ENCODE assay signal across 8 cellular contexts in genomic region chr6:10951675-10952282, GRCh38.
DNase-seq lines count a peak whose midpoint lies in the region; ATAC-seq and TF ChIP-seq lines count a peak whose summit lies in the region.

No MANE protein-coding gene starts in this region.

- H3K27ac Mint-ChIP-seq in WTC11, result no peak overlapping the region
- no peak overlapping the region for H3K27ac Mint-ChIP-seq in activated CD4-positive, alpha-beta T cell treated with anti-CD3 and anti-CD28 coated beads for 36 hours

- peaks cover 7% of the 10 kb centered on the region; the same call in 1 of the 2 replicates for H3K4me1 Mint-ChIP-seq in WTC11
- H3K4me1 Mint-ChIP-seq in activated CD4-positive, alpha-beta T cell treated with anti-CD3 and anti-CD28 coated beads for 36 hours, result no peaks in the 10 kb centered on the region

- TF ChIP-seq CTCF in WTC11 (IDR thresholded peaks at IDR 0.05) (no peak), omental fat pad (IDR thresholded peaks at IDR 0.05) (no peak)

- no peaks in the 10 kb centered on the region for H3K36me3 Mint-ChIP-seq in WTC11
- no peaks in the 10 kb centered on the region for H3K36me3 Mint-ChIP-seq in activated CD4-positive, alpha-beta T cell treated with anti-CD3 and anti-CD28 coated beads for 36 hours (ENCODE audit: low read depth)

- CTCF ChIA-PET in WTC11 (lab: Charles Lee), result interaction anchor here (0.6 to 1.8 kb wide), 19 partner anchors 10 to 624 kb away, joined by 3 to 15 read pairs (median 4); partner anchors contain the start of genes ELOVL2 and SYCP2L
- CTCF ChIA-PET in activated CD4-positive, alpha-beta T cell treated with anti-CD3 and anti-CD28 coated beads for 36 hours (lab: Charles Lee), result interaction anchor here (0.6 to 1.1 kb wide), 6 partner anchors 12 to 228 kb away, joined by 3 to 7 read pairs (median 4); no protein-coding TSS in a partner anchor

- peak; percentile 70 for ATAC-seq in WTC11
- no peak for ATAC-seq in omental fat pad (ENCODE audit: low FRiP score)
- no peak for ATAC-seq in activated CD4-positive, alpha-beta T cell treated with anti-CD3 and anti-CD28 coated beads for 36 hours
- no peak for ATAC-seq in HG03469 (IDR thresholded peaks at IDR 0.05; ENCODE audit: unreplicated experiment)

- POLR2A ChIA-PET in WTC11 (lab: Charles Lee), result interaction anchor here (1.1 kb wide), 1 partner anchor 114 kb away, joined by 3 read pairs; no protein-coding TSS in a partner anchor
- POLR2A ChIA-PET in activated CD4-positive, alpha-beta T cell treated with anti-CD3 and anti-CD28 coated beads for 36 hours (lab: Charles Lee), result no interaction called here

- H3K4me3 Mint-ChIP-seq in WTC11, result no peak overlapping the region
- H3K4me3 Mint-ChIP-seq in activated CD4-positive, alpha-beta T cell treated with anti-CD3 and anti-CD28 coated beads for 36 hours, result no peak overlapping the region

- H3K9me3 Mint-ChIP-seq in WTC11, result no peaks in the 10 kb centered on the region
- no peaks in the 10 kb centered on the region for H3K9me3 Mint-ChIP-seq in activated CD4-positive, alpha-beta T cell treated with anti-CD3 and anti-CD28 coated beads for 36 hours (ENCODE audit: low read depth)

- H3K27me3 Mint-ChIP-seq in WTC11 (ENCODE audit: low read depth), result peaks cover 9% of the 10 kb centered on the region
- H3K27me3 Mint-ChIP-seq in activated CD4-positive, alpha-beta T cell treated with anti-CD3 and anti-CD28 coated beads for 36 hours, result peaks cover 17% of the 10 kb centered on the region

- intact Hi-C loops in activated CD4-positive, alpha-beta T cell treated with anti-CD3 and anti-CD28 coated beads for 36 hours (cut with DNase I, micrococcal nuclease), result loop anchor here (5.0 to 10.0 kb wide), 3 partner anchors 201 to 623 kb away; no protein-coding TSS in a partner anchor

- DNase-seq in ELR (ENCODE audit: low read depth) (peak; percentile 82), Kasumi-1 (lab: John Stamatoyannopoulos, UW) (peak; percentile 64 to 71), WTC11 (ENCODE audit: low spot score) (no peak), iPS-NIHi7 (ENCODE audit: extremely low spot score) (peak; percentile 57), NCI-H1436 (lab: John Stamatoyannopoulos, UW) (no peak), omental fat pad (ENCODE audit: low spot score) (no peak)
- no peak for DNase-seq in activated CD4-positive, alpha-beta T cell treated with anti-CD3 and anti-CD28 coated beads for 36 hours

TF ChIP-seq in WTC11, 78 proteins besides CTCF, POLR2A, EP300 and RAD21:
- TF ChIP-seq GTF2I (CRISPR knock-in tag; conservative IDR thresholded peaks at IDR 0.05) (no peak), JUN (CRISPR knock-in tag; IDR thresholded peaks at IDR 0.05) (no peak), ZNF671 (CRISPR knock-in tag; IDR thresholded peaks at IDR 0.05) (no peak), FOXP1 (CRISPR knock-in tag; IDR thresholded peaks at IDR 0.05; ENCODE audit: borderline replicate concordance) (no peak), ZNF138 (CRISPR knock-in tag; conservative IDR thresholded peaks at IDR 0.05) (no peak), MYBL2 (CRISPR knock-in tag; IDR thresholded peaks at IDR 0.05) (no peak), MAX (CRISPR knock-in tag; IDR thresholded peaks at IDR 0.05) (no peak)
- TF ChIP-seq, protein P1, sequence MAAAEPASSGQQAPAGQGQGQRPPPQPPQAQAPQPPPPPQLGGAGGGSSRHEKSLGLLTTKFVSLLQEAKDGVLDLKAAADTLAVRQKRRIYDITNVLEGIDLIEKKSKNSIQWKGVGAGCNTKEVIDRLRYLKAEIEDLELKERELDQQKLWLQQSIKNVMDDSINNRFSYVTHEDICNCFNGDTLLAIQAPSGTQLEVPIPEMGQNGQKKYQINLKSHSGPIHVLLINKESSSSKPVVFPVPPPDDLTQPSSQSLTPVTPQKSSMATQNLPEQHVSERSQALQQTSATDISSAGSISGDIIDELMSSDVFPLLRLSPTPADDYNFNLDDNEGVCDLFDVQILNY (CRISPR knock-in tag; IDR thresholded peaks at IDR 0.05), result no peak
- TF ChIP-seq, protein P2, sequence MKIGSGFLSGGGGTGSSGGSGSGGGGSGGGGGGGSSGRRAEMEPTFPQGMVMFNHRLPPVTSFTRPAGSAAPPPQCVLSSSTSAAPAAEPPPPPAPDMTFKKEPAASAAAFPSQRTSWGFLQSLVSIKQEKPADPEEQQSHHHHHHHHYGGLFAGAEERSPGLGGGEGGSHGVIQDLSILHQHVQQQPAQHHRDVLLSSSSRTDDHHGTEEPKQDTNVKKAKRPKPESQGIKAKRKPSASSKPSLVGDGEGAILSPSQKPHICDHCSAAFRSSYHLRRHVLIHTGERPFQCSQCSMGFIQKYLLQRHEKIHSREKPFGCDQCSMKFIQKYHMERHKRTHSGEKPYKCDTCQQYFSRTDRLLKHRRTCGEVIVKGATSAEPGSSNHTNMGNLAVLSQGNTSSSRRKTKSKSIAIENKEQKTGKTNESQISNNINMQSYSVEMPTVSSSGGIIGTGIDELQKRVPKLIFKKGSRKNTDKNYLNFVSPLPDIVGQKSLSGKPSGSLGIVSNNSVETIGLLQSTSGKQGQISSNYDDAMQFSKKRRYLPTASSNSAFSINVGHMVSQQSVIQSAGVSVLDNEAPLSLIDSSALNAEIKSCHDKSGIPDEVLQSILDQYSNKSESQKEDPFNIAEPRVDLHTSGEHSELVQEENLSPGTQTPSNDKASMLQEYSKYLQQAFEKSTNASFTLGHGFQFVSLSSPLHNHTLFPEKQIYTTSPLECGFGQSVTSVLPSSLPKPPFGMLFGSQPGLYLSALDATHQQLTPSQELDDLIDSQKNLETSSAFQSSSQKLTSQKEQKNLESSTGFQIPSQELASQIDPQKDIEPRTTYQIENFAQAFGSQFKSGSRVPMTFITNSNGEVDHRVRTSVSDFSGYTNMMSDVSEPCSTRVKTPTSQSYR (CRISPR knock-in tag; IDR thresholded peaks at IDR 0.05), result no peak
TF ChIP-seq in WTC11: peak in this region for 0.

Comparison
In these comparisons a context has a peak if more than half of its experiments do, and no peak if none do; other contexts are left out.
1. DNase-seq: peak in ELR (single experiment), Kasumi-1 (2 of 2) and iPS-NIHi7 (single experiment); none in WTC11 (single experiment), NCI-H1436 (single experiment), omental fat pad (single experiment) and activated CD4-positive, alpha-beta T cell treated with anti-CD3 and anti-CD28 coated beads for 36 hours (single experiment).